In genomic region chr11:78607691-78608090, GRCh38 we compare ENCODE assay signal across 21 cellular contexts.
"Had no signal": no experiment of that assay in that cellular context is flagged by ENCODE, and none has a peak within 500 bp of the region (broad histone marks: within the 10 kb centered on the region; RNA-seq: fewer than 3 reads in every experiment).

No MANE protein-coding gene starts in this region.

- H3K9me3 ChIP-seq: gastrocnemius medialis, mucosa of descending colon, ovary, psoas muscle, sigmoid colon, thoracic aorta, upper lobe of left lung had no signal

- DNase-seq: cortex of kidney; effector memory CD8-positive, alpha-beta T cell; foreskin fibroblast; gastrocnemius medialis; head of caudate nucleus; mucosa of descending colon; naive B cell; nucleus accumbens; ovary; posterior cingulate gyrus; psoas muscle; right cardiac atrium; sigmoid colon; stimulated activated CD4-positive, alpha-beta T cell treated with anti-CD3 and anti-CD28 coated beads, Interleukin-4, amount 100 ng/mL, for 4 hours; stimulated activated naive CD8-positive, alpha-beta T cell treated with anti-CD3 and anti-CD28 coated beads, Interleukin-15, Interleukin-2, amounts not matched to agents 100 U/mL and 50 U/mL, for 24 hours; upper lobe of left lung had no signal

- H3K27ac ChIP-seq: gastrocnemius medialis, ovary, psoas muscle, sigmoid colon, thoracic aorta, tibial nerve, upper lobe of left lung had no signal

- H3K36me3 ChIP-seq: gastrocnemius medialis, ovary, sigmoid colon, thoracic aorta, tibial nerve, upper lobe of left lung had no signal

- ATAC-seq: effector memory CD8-positive, alpha-beta T cell; gastrocnemius medialis; left lobe of liver; mucosa of descending colon; psoas muscle; right cardiac atrium; stimulated activated memory B cell treated with anti-CD40 and anti-IgM and Interleukin-4, amounts not matched to agents 10 μg/mL and 1 μg/mL and 100 μg/mL, for 72 hours; stimulated activated naive CD8-positive, alpha-beta T cell treated with anti-CD3 and anti-CD28 coated beads, Interleukin-15, Interleukin-2, amounts not matched to agents 100 U/mL and 50 U/mL, for 24 hours had no signal

- H3K4me3 ChIP-seq: gastrocnemius medialis, lung, mucosa of descending colon, ovary, psoas muscle, sigmoid colon, thoracic aorta, tibial nerve, upper lobe of left lung had no signal

- H3K27me3 ChIP-seq: gastrocnemius medialis, ovary, sigmoid colon, tibial nerve, upper lobe of left lung had no signal

- H3K4me1 ChIP-seq: gastrocnemius medialis, psoas muscle, sigmoid colon, tibial nerve, upper lobe of left lung had no signal
